In the genomic region with DNA sequence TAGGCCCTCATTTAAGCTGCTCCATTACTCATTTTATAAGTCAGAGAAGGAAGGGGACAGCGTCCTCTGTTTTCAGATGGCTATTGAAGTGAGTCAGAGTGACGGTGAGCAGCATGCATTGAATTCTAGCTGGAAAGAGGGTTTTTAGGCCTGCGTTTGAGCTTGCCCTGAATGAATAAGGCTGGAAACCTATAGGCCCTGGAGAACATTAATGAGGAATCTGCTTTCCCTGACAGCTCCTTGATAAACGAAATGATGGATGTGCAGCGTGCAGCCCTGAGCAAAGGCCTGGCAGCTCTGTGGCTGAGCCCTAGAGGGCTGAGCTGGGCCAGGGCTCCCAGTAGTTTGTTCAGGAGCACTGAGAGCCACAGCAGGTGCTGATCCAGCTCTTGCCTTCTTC, we compare ENCODE assay signal across 19 cellular contexts.
"Had no signal": no experiment of that assay in that cellular context is flagged by ENCODE, and none has a peak within 500 bp of the region (broad histone marks: within the 10 kb centered on the region; RNA-seq: fewer than 3 reads in every experiment).

No MANE protein-coding gene starts in this region.

- H3K36me3 ChIP-seq: brain microvascular endothelial cell had no signal

- H3K27ac Mint-ChIP-seq: activated T-helper 2 cell treated with anti-CD3 and anti-CD28 coated beads, Interferon-gamma antibody, Interleukin-2, Interleukin-4, amounts not matched to agents 10 μg/mL and 5 μg/mL and 100 μg/mL, durations not matched to agents 14 hours and 24 hours and 36 hours; endodermal cell; stimulated activated memory B cell treated with anti-CD40 and anti-IgM and Interleukin-4, amounts not matched to agents 10 μg/mL and 1 μg/mL and 100 μg/mL, for 72 hours had no signal

- H3K27me3 ChIP-seq: brain microvascular endothelial cell, hepatocyte had no signal

- H3K4me2 ChIP-seq: hepatocyte had no signal

- FAIRE-seq: keratinocyte, urothelium cell line had no signal

- H2AFZ ChIP-seq: hepatocyte had no signal

- H3K4me3 ChIP-seq: hepatocyte, mucosa of descending colon had no signal

- H3K9me3 ChIP-seq: mucosa of descending colon had no signal

- H3K27ac ChIP-seq: brain microvascular endothelial cell, hepatocyte had no signal

- H3K9me3 Mint-ChIP-seq: activated T-helper 2 cell treated with anti-CD3 and anti-CD28 coated beads, Interferon-gamma antibody, Interleukin-2, Interleukin-4, amounts not matched to agents 10 μg/mL and 5 μg/mL and 100 μg/mL, durations not matched to agents 14 hours and 24 hours and 36 hours; stimulated activated memory B cell treated with anti-CD40 and anti-IgM and Interleukin-4, amounts not matched to agents 10 μg/mL and 1 μg/mL and 100 μg/mL, for 72 hours had no signal

- ATAC-seq: left lobe of liver; mucosa of descending colon; naive thymus-derived CD4-positive, alpha-beta T cell; stimulated activated memory B cell treated with anti-CD40 and anti-IgM and Interleukin-4, amounts not matched to agents 10 μg/mL and 1 μg/mL and 100 μg/mL, for 72 hours had no signal

- H3K27me3 Mint-ChIP-seq: naive thymus-derived CD4-positive, alpha-beta T cell; stimulated activated memory B cell treated with anti-CD40 and anti-IgM and Interleukin-4, amounts not matched to agents 10 μg/mL and 1 μg/mL and 100 μg/mL, for 72 hours had no signal

- H3K4me3 Mint-ChIP-seq: endodermal cell; naive thymus-derived CD4-positive, alpha-beta T cell; stimulated activated memory B cell treated with anti-CD40 and anti-IgM and Interleukin-4, amounts not matched to agents 10 μg/mL and 1 μg/mL and 100 μg/mL, for 72 hours had no signal

- DNase-seq: activated CD4-positive, alpha-beta T cell treated with anti-CD3 and anti-CD28 coated beads for 1 hour; activated CD4-positive, alpha-beta T cell treated with anti-CD3 and anti-CD28 coated beads, Interleukin-2, amount 50 U/mL, for 48 hours; activated naive CD4-positive, alpha-beta T cell treated with anti-CD3 and anti-CD28 coated beads, Interleukin-2, amount 50 U/mL, for 16 hours; activated T-cell treated with anti-CD3 and anti-CD28 coated beads, Interleukin-2, amount 50 U/mL, for 1 hour; amniotic stem cell; brain microvascular endothelial cell; endodermal cell; mucosa of descending colon; naive thymus-derived CD4-positive, alpha-beta T cell; nucleus accumbens; posterior cingulate gyrus; stimulated activated CD4-positive, alpha-beta T cell treated with anti-CD3 and anti-CD28 coated beads, Interleukin-2, amount 100 ng/mL, for 48 hours; T-helper 9 cell had no signal
